In genomic region chr11:44095506-44096359, GRCh38 we compare ENCODE assay signal across 8 cellular contexts. TPM values are rescaled to one million over a fixed set of nuclear protein-coding genes. Genes with fewer than 3 reads are reported as not detected.
DNase-seq lines count a peak whose midpoint lies in the region; ATAC-seq, FAIRE-seq and TF ChIP-seq lines count a peak whose summit lies in the region.

EXT2 (plus strand) TSS chr11:44095678; CDS start chr11:44107713, 12,035 bp downstream.

- H3K4me2 ChIP-seq in H1 (ENCODE audit: insufficient read depth in 1 of 2, low read depth in 2 of 2, low read length in 2 of 2) (peak within 1 kb of the TSS; percentile 60 to 94), mesendoderm (ENCODE audit: low read length) (peak within 1 kb of the TSS; percentile 8)

- no peak within 1 kb of the TSS for H4K91ac ChIP-seq in H1 (replicated peaks; ENCODE audit: insufficient read length, low read length)

- H2BK12ac ChIP-seq in H1 (ENCODE audit: low read depth, low read length): no peak within 1 kb of the TSS

- TF ChIP-seq RAD21 in H1 (IDR thresholded peaks at IDR 0.05 in 1 of 2, conservative IDR thresholded peaks at IDR 0.05 in 1 of 2; ENCODE audit: low read depth in 2 of 2, low read length in 2 of 2): peak in 1 of 2 experiments; percentile 31; a peak in 1 of 4 replicates

- H3K4me3 ChIP-seq in H1 (ENCODE audit: extremely low read depth in 1 of 4, insufficient read depth in 2 of 4, low read depth in 3 of 4, low read length in 4 of 4) (peak within 1 kb of the TSS; percentile 64 to 88 (median 70)), mesendoderm (ENCODE audit: low read length) (peak within 1 kb of the TSS; percentile 77)

- TF ChIP-seq EP300 in H1 (IDR thresholded peaks at IDR 0.05; ENCODE audit: borderline replicate concordance in 1 of 2, low read depth in 2 of 2, low read length in 2 of 2): no peak

- H3K79me1 ChIP-seq in H1 (ENCODE audit: low read depth, low read length) (no peaks in the 10 kb centered on the region), mesendoderm (ENCODE audit: low read length) (peaks cover 7% of the 10 kb centered on the region)

- H3K79me2 ChIP-seq in H1 (ENCODE audit: control insufficient read depth in 1 of 2, insufficient read depth in 2 of 2, low read length in 2 of 2) (peaks cover 0 to 6% of the 10 kb centered on the region in 2 experiments; a peak in 2 of 4 replicates), mesendoderm (ENCODE audit: control insufficient read depth, insufficient read depth, low read length) (no peaks in the 10 kb centered on the region)

- no peak for FAIRE-seq in H1 (lab: Jason Lieb, UNC)

- no peak within 1 kb of the TSS; the same call in 1 of the 2 replicates for H2AFZ ChIP-seq in H1 (ENCODE audit: low read length)

- H3K9ac ChIP-seq in H1 (replicated peaks in 1 of 4; ENCODE audit: extremely low read depth in 1 of 4, low read depth in 3 of 4, low read length in 3 of 4): peak within 1 kb of the TSS in 2 of 4 experiments; percentile 44 to 67; a peak in 3 of 7 replicates
- H3K9ac ChIP-seq in mesendoderm (ENCODE audit: low read length): peak within 1 kb of the TSS; percentile 85

- H2BK20ac ChIP-seq in H1 (ENCODE audit: low read length): no peak within 1 kb of the TSS

- H3K23ac ChIP-seq in H1 (ENCODE audit: insufficient read length): no peak within 1 kb of the TSS
- peak within 1 kb of the TSS; percentile 83 for H3K23ac ChIP-seq in mesendoderm (ENCODE audit: low read length)

- H2BK5ac ChIP-seq in H1 (ENCODE audit: low read depth, low read length) (no peak within 1 kb of the TSS), mesendoderm (ENCODE audit: low read length) (no peak within 1 kb of the TSS)

- peaks cover 0 to 1% (median 0%) of the 10 kb centered on the region in 4 experiments; a peak in 1 of 7 replicates for H3K4me1 ChIP-seq in H1 (replicated peaks in 1 of 4; ENCODE audit: control insufficient read depth in 3 of 4, insufficient read depth in 4 of 4, low read length in 3 of 4)
- no peaks in the 10 kb centered on the region for H3K4me1 ChIP-seq in mesendoderm (ENCODE audit: control insufficient read depth, low read depth, low read length)

- H2AK5ac ChIP-seq in H1 (ENCODE audit: low read depth, low read length): no peak within 1 kb of the TSS
- no peak within 1 kb of the TSS for H2AK5ac ChIP-seq in mesendoderm (ENCODE audit: low read length)

- H3K36me3 ChIP-seq in H1 (ENCODE audit: control insufficient read depth in 2 of 4, insufficient read depth in 4 of 4, low read length in 3 of 4) (no peaks in the 10 kb centered on the region), mesendoderm (ENCODE audit: control insufficient read depth, insufficient read depth, low read length) (no peaks in the 10 kb centered on the region)

- H3K27ac ChIP-seq in H1 (ENCODE audit: low read depth, low read length) (no peak within 1 kb of the TSS), mesendoderm (ENCODE audit: low read depth, low read length) (no peak within 1 kb of the TSS)

- no peak within 1 kb of the TSS for H3K56ac ChIP-seq in H1 (replicated peaks; ENCODE audit: insufficient read length, low read depth, low read length)
- H3K56ac ChIP-seq in mesendoderm (ENCODE audit: low read length): peak within 1 kb of the TSS; percentile 96

- H3K23me2 ChIP-seq in H1 (ENCODE audit: low read depth, low read length): peaks cover 4% of the 10 kb centered on the region; the same call in 1 of the 2 replicates

- H3K9me3 ChIP-seq in H1 (ENCODE audit: insufficient read depth in 2 of 2, low read depth in 1 of 2, low read length in 1 of 2): no peaks in the 10 kb centered on the region

- H3K18ac ChIP-seq in H1 (ENCODE audit: extremely low read depth, low read length) (no peak within 1 kb of the TSS), mesendoderm (ENCODE audit: low read length) (peak within 1 kb of the TSS; percentile 3)

- peak; percentile 92 for DNase-seq in COLO829 (ENCODE audit: low spot score)
- peak; percentile 95 for DNase-seq in HPDE6-E6E7 (ENCODE audit: extremely low spot score)
- DNase-seq in NK-92 (lab: John Stamatoyannopoulos, UW; ENCODE audit: unreplicated experiment): peak; percentile 18
- peak in 1 of 2 experiments; percentile 94 for DNase-seq in H1 (ENCODE audit: low read depth in 1 of 2, low spot score in 2 of 2)
- DNase-seq in mesendoderm: peak; percentile 81
- peak; percentile 75 for DNase-seq in stimulated activated CD8-positive, alpha-beta memory T cell treated with anti-CD3 and anti-CD28 coated beads, Interleukin-12 subunit alpha, Interleukin-12 subunit beta, amount 100 ng/mL, for 4 hours (ENCODE audit: low read depth)

- H4K8ac ChIP-seq in H1 (ENCODE audit: extremely low read depth, insufficient read depth, low read length) (peak within 1 kb of the TSS; percentile 82), mesendoderm (ENCODE audit: low read depth, low read length) (no peak within 1 kb of the TSS)

- no peak within 1 kb of the TSS for H3K14ac ChIP-seq in H1 (ENCODE audit: insufficient read length)

- no peak for TF ChIP-seq POLR2A in H1 (IDR thresholded peaks at IDR 0.05; ENCODE audit: control extremely low read depth in 1 of 2, low read depth in 2 of 2, low read length in 2 of 2)

- 3% methylated on average over 58 of the region's 83 CpGs; no CpG with 5 or more reads in 1 of the 2 experiments for WGBS in H1 (ENCODE audit: extremely low coverage in 1 of 2, insufficient coverage in 1 of 2, insufficient read length in 1 of 2, insufficient replicate concordance in 2 of 2, low coverage in 1 of 2, low lambda C conversion rate in 2 of 2, missing lambda C conversion rate in 1 of 2), 2 experiments
- WGBS in mesendoderm (ENCODE audit: extremely low coverage, insufficient coverage, low lambda C conversion rate): no CpG with 5 or more reads among the region's 83 CpGs

- CTCF ChIA-PET in activated CD8-positive, alpha-beta memory T cell treated with anti-CD3 and anti-CD28 coated beads for 36 hours (lab: Charles Lee): interaction anchor here (0.7 to 3.0 kb wide), 14 partner anchors 9 to 207 kb away, joined by 3 to 35 read pairs (median 4); no protein-coding TSS in a partner anchor
- CTCF ChIA-PET in H1 (lab: Charles Lee; ENCODE audit: partially characterized antibody): interaction anchor here (0.6 to 5.0 kb wide), 25 partner anchors 9 to 441 kb away, joined by 3 to 49 read pairs (median 4); partner anchors contain the start of gene ACCS

- H3K27me3 ChIP-seq in H1 (replicated peaks in 1 of 4; ENCODE audit: control insufficient read depth in 3 of 4, extremely low read depth in 1 of 4, insufficient read depth in 3 of 4, low read length in 3 of 4) (no peaks in the 10 kb centered on the region), mesendoderm (ENCODE audit: insufficient read depth, low read length, poor library complexity) (no peaks in the 10 kb centered on the region)

- H4K5ac ChIP-seq in H1 (ENCODE audit: insufficient read length, low read depth, low read length): no peak within 1 kb of the TSS
- no peak within 1 kb of the TSS for H4K5ac ChIP-seq in mesendoderm (ENCODE audit: low read length)

- peaks cover 0 to 3% of the 10 kb centered on the region in 2 experiments for H4K20me1 ChIP-seq in H1 (replicated peaks in 1 of 2; ENCODE audit: control insufficient read depth in 1 of 2, insufficient read depth in 2 of 2, low read length in 2 of 2)

- no peak within 1 kb of the TSS for H2BK15ac ChIP-seq in H1 (ENCODE audit: low read length)
- H2BK15ac ChIP-seq in mesendoderm (replicated peaks; ENCODE audit: low read depth): no peak within 1 kb of the TSS

- H2BK120ac ChIP-seq in H1 (replicated peaks; ENCODE audit: low read depth, low read length) (no peak within 1 kb of the TSS), mesendoderm (ENCODE audit: low read depth, low read length) (no peak within 1 kb of the TSS)

- peak; percentile 92 for ATAC-seq in GM19467 (IDR thresholded peaks at IDR 0.05; ENCODE audit: unreplicated experiment)

- TF ChIP-seq CTCF in H1 (IDR thresholded peaks at IDR 0.05; ENCODE audit: control extremely low read depth in 1 of 3, insufficient read depth in 1 of 3, low read depth in 1 of 3, low read length in 3 of 3): peak; percentile 83 to 90 (median 86)

- no peak within 1 kb of the TSS for H3K4ac ChIP-seq in H1 (replicated peaks; ENCODE audit: insufficient read length, low read depth, low read length)
- no peak within 1 kb of the TSS for H3K4ac ChIP-seq in mesendoderm (ENCODE audit: low read depth, low read length)

- POLR2A ChIA-PET in activated CD8-positive, alpha-beta memory T cell treated with anti-CD3 and anti-CD28 coated beads for 36 hours (lab: Charles Lee): interaction anchor here (1.3 kb wide), 1 partner anchor 13 kb away, joined by 3 read pairs; no protein-coding TSS in a partner anchor
- POLR2A ChIA-PET in H1 (lab: Charles Lee; ENCODE audit: partially characterized antibody): interaction anchor here (0.9 to 1.0 kb wide), 2 partner anchors 9 to 24 kb away, joined by 3 to 5 read pairs; no protein-coding TSS in a partner anchor

TF ChIP-seq in H1, 55 proteins besides CTCF, POLR2A, EP300 and RAD21 (continues in another document):
- no peak for TF ChIP-seq SAP30 (IDR thresholded peaks at IDR 0.05; ENCODE audit: insufficient read depth, insufficient replicate concordance, low read length)
- TF ChIP-seq TAF1 (IDR thresholded peaks at IDR 0.05; ENCODE audit: low read depth, low read length): peak; percentile 64
- TF ChIP-seq CHD1 (IDR thresholded peaks at IDR 0.05; ENCODE audit: low read depth, low read length): no peak
- no peak for TF ChIP-seq MAFK (IDR thresholded peaks at IDR 0.05; ENCODE audit: low read depth, low read length)
- TF ChIP-seq ZNF274 (IDR thresholded peaks at IDR 0.05; ENCODE audit: borderline replicate concordance, extremely low read depth, low read length): no peak
- no peak for TF ChIP-seq KDM1A (IDR thresholded peaks at IDR 0.05; ENCODE audit: borderline replicate concordance, low read length)
- TF ChIP-seq, protein P1, sequence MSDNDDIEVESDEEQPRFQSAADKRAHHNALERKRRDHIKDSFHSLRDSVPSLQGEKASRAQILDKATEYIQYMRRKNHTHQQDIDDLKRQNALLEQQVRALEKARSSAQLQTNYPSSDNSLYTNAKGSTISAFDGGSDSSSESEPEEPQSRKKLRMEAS (IDR thresholded peaks at IDR 0.05): no peak
- TF ChIP-seq CTBP2 (IDR thresholded peaks at IDR 0.05; ENCODE audit: borderline replicate concordance, insufficient read depth, insufficient read length, low read length): no peak

RNA-seq across cellular contexts. Expression of gene EXT2, which starts in this region (rescaled TPM):
- 10 to 100 TPM; 32.4 to 35.2 TPM for total RNA-seq in activated CD8-positive, alpha-beta memory T cell treated with anti-CD3 and anti-CD28 coated beads for 36 hours
- 38.9 and 42.8 TPM in 2 replicates for total RNA-seq in H1 (2021; fragmentation: NEBNext Ultra II Directional; extraction: Animal tissue kit (Norgen Biotek cat#: 25700))
- polyA plus RNA-seq in H1 (2011; rRNA removed): 28.6 and 29.8 TPM in 2 replicates
- polyA plus RNA-seq in H1 (2011; cell fraction: cytosol; rRNA removed): 36.9 TPM
- polyA plus RNA-seq in H1 (2011; cell fraction: nucleus; rRNA removed): 44.7 TPM
- polyA plus RNA-seq in H1 (2012, experiment 1 of 2): 29.6 to 32.4 TPM (median 30.4 TPM) in 4 replicates
- polyA plus RNA-seq in H1 (2012, experiment 2 of 2): 23.8 TPM
- 45.1 TPM for polyA plus RNA-seq in H1 (2013, experiment 1 of 2)
- polyA plus RNA-seq in H1 (2013, experiment 2 of 2): 44.1 TPM
- 80.5 and 98.2 TPM in 2 replicates for polyA minus RNA-seq in H1 (2011; rRNA and poly(A)+ RNA removed)
- 24.1 TPM for polyA minus RNA-seq in H1 (2011; cell fraction: cytosol; rRNA and poly(A)+ RNA removed)
- 86.1 TPM for polyA minus RNA-seq in H1 (2011; cell fraction: nucleus; rRNA and poly(A)+ RNA removed)
- polyA plus RNA-seq in mesendoderm (2013, experiment 1 of 2): 17.0 TPM
- 17.3 TPM for polyA plus RNA-seq in mesendoderm (2013, experiment 2 of 2)
